Comparison of ENCODE assay signal across 13 cellular contexts in the genomic region with DNA sequence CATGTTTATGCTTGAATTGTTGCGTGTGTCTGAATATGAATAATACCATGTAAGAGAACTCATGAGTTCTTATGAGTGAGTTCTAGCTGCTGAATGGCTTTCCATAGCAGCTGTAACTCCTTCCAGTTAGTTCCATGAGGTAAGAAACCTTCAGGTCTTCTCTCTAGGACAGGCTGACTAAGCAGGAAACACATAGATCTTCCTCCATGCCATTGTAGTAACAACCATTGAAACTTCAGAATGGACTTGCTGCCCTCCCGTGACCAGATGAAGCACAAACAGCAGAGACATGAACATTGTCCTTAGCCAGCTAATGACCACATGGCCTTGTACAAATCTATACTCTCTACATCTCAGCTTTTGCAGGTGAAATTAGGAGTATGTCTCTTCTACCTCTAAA.
DNase-seq lines count a peak whose midpoint lies in the region; ATAC-seq and TF ChIP-seq lines count a peak whose summit lies in the region.
"Had no signal": no experiment of that assay in that cellular context is flagged by ENCODE, and none has a peak within 500 bp of the region (broad histone marks: within the 10 kb centered on the region; RNA-seq: fewer than 3 reads in every experiment).

No MANE protein-coding gene starts in this region.

- H3K4me3 ChIP-seq in LNCaP clone FGC (ENCODE audit: low read depth, low read length) (no peak overlapping the region), suprapubic skin (no peak overlapping the region)
- H3K4me3 ChIP-seq: mucosa of descending colon had no signal

- ATAC-seq in GM21381 (IDR thresholded peaks at IDR 0.05; ENCODE audit: unreplicated experiment): no peak
- ATAC-seq: activated T-cell treated with anti-CD3 and anti-CD28 coated beads, Interleukin-2, amount 50 U/mL, for 4 hours; mucosa of descending colon had no signal

- no peak overlapping the region for H3K4me3 Mint-ChIP-seq in activated CD4-positive, alpha-beta memory T cell treated with anti-CD3 and anti-CD28 coated beads, Interleukin-2, amount 10 ng/mL, durations not matched to agents 7 days and 5 days
- H3K4me3 Mint-ChIP-seq: activated T-cell treated with anti-CD3 and anti-CD28 coated beads, Interleukin-2, amount 50 U/mL, for 4 hours had no signal

- H3K27me3 ChIP-seq in suprapubic skin: no peaks in the 10 kb centered on the region

- no peaks in the 10 kb centered on the region for H3K4me1 ChIP-seq in suprapubic skin

- WGBS in suprapubic skin: 93% methylated on average over 2 of the region's 2 CpGs

- H3K27ac ChIP-seq in suprapubic skin: no peak overlapping the region
- H3K27ac ChIP-seq: epithelial cell of prostate had no signal

- H3K9me3 Mint-ChIP-seq in activated CD4-positive, alpha-beta memory T cell treated with anti-CD3 and anti-CD28 coated beads, Interleukin-2, amount 10 ng/mL, durations not matched to agents 7 days and 5 days: no peaks in the 10 kb centered on the region

- H3K4me1 Mint-ChIP-seq in activated CD4-positive, alpha-beta memory T cell treated with anti-CD3 and anti-CD28 coated beads, Interleukin-2, amount 10 ng/mL, durations not matched to agents 7 days and 5 days: no peaks in the 10 kb centered on the region

- no peaks in the 10 kb centered on the region for H3K36me3 Mint-ChIP-seq in activated CD4-positive, alpha-beta memory T cell treated with anti-CD3 and anti-CD28 coated beads, Interleukin-2, amount 10 ng/mL, durations not matched to agents 7 days and 5 days (ENCODE audit: low read depth)

- H3K9me3 ChIP-seq in suprapubic skin: peaks cover 5% of the 10 kb centered on the region

- CTCF ChIA-PET in activated CD4-positive, alpha-beta memory T cell treated with anti-CD3 and anti-CD28 coated beads, Interleukin-2, amount 10 ng/mL, durations not matched to agents 7 days and 5 days (lab: Charles Lee): no interaction called here

- TF ChIP-seq EP300 in suprapubic skin (IDR thresholded peaks at IDR 0.05): no peak

- TF ChIP-seq CTCF in LNCaP clone FGC (IDR thresholded peaks at IDR 0.05; ENCODE audit: control insufficient read depth, extremely low read depth, insufficient read depth): peak; percentile 60
- TF ChIP-seq CTCF in suprapubic skin (IDR thresholded peaks at IDR 0.05): no peak

- POLR2A ChIA-PET in activated CD4-positive, alpha-beta memory T cell treated with anti-CD3 and anti-CD28 coated beads, Interleukin-2, amount 10 ng/mL, durations not matched to agents 7 days and 5 days (lab: Charles Lee): no interaction called here

- H3K27me3 Mint-ChIP-seq in activated CD4-positive, alpha-beta memory T cell treated with anti-CD3 and anti-CD28 coated beads, Interleukin-2, amount 10 ng/mL, durations not matched to agents 7 days and 5 days: no peaks in the 10 kb centered on the region

- no peaks in the 10 kb centered on the region for H3K36me3 ChIP-seq in suprapubic skin

- no peak overlapping the region for H3K27ac Mint-ChIP-seq in activated CD4-positive, alpha-beta memory T cell treated with anti-CD3 and anti-CD28 coated beads, Interleukin-2, amount 10 ng/mL, durations not matched to agents 7 days and 5 days

- DNase-seq in DMS53 treated with DMSO at 0.1 percent for 48 hours (lab: John Stamatoyannopoulos, UW; ENCODE audit: unreplicated experiment) (peak; percentile 0), LNCaP clone FGC (ENCODE audit: low read depth) (peak; percentile 33), astrocyte of the hippocampus (ENCODE audit: low read depth, low spot score) (peak; percentile 10), left kidney (ENCODE audit: low read depth, low spot score) (peak; percentile 30), suprapubic skin (ENCODE audit: low spot score in 2 of 2) (no peak)
- DNase-seq in stimulated activated CD4-positive, alpha-beta T cell treated with anti-CD3 and anti-CD28 coated beads, Interleukin-15, amount 100 ng/mL, for 24 hours: no peak
- no peak for DNase-seq in activated CD4-positive, alpha-beta memory T cell treated with anti-CD3 and anti-CD28 coated beads, Interleukin-2, amount 10 ng/mL, durations not matched to agents 7 days and 5 days
- DNase-seq: activated T-cell treated with anti-CD3 and anti-CD28 coated beads, Interleukin-2, amount 50 U/mL, for 4 hours; mucosa of descending colon; retina; Right ventricle myocardium superior had no signal

- no peak for TF ChIP-seq POLR2A in suprapubic skin (IDR thresholded peaks at IDR 0.05)

Comparison
In these comparisons a context has a peak if more than half of its experiments do, and no peak if none do; other contexts are left out.
1. DNase-seq: peak in DMS53 treated with DMSO at 0.1 percent for 48 hours (single experiment), LNCaP clone FGC (single experiment), astrocyte of the hippocampus (single experiment) and left kidney (single experiment); none in suprapubic skin (0 of 2), stimulated activated CD4-positive, alpha-beta T cell treated with anti-CD3 and anti-CD28 coated beads, Interleukin-15, amount 100 ng/mL, for 24 hours (single experiment) and activated CD4-positive, alpha-beta memory T cell treated with anti-CD3 and anti-CD28 coated beads, Interleukin-2, amount 10 ng/mL, durations not matched to agents 7 days and 5 days (single experiment).